1 cellular context compared by ENCODE assay signal in the genomic region with DNA sequence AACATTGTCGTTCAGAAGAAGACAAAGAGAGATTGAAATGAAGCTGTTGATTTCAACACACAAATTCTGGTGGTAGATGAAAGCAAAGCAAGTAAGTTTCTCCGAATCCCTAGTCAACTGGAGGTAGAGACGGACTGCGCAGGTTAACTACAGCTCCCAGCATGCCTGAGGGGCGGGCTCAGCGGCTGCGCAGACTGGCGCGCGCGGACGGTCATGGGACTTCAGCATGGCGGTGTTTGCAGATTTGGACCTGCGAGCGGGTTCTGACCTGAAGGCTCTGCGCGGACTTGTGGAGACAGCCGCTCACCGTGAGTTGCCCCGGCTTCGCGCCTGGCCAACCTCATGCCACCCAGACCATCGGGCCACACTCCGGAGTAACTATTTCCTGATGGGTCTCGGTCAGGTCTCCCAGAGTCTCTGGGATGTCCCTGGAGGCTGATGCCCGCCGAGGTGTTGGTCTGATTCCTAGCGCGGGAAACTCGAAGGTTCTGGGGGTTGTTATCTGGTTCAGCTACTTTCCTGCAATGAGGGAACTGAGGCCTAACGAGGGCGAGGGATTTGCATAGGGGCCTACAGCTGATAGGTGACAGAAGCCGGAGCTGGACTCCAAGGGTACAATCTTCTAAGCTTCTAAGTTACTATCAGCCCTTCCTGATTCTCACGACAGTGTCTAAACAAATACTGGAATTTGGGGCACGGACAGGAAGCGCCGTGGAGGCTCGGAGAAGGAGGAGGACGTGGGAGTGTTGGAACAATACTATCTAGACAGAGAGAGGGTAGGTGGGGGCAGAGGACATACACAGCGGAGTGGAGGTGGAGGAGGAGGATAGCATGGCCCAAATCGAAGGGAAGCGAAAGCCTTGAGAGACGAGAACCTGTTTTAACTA.
TF ChIP-seq lines count a peak whose summit lies in the region.

Gene RPP30 (plus strand): TSS at position 214 of the 887 bp plus-strand sequence. CDS start 13 bp downstream, at position 227.

TF ChIP-seq in IMR-90, 13 proteins besides CTCF, POLR2A, EP300 and RAD21:
- no peak for TF ChIP-seq RFX5 (IDR thresholded peaks at IDR 0.05; ENCODE audit: low read depth, low read length)
- TF ChIP-seq MXI1 (IDR thresholded peaks at IDR 0.05; ENCODE audit: borderline replicate concordance, low read depth, low read length), result peak; percentile 89
